Comparison of ENCODE assay signal across 8 cellular contexts in genomic region chr5:119355636-119356383, GRCh38. TPM values are rescaled to one million over a fixed set of nuclear protein-coding genes. Genes with fewer than 3 reads are reported as not detected.
DNase-seq lines count a peak whose midpoint lies in the region; ATAC-seq and TF ChIP-seq lines count a peak whose summit lies in the region.

Gene TNFAIP8 (plus strand): TSS chr5:119356019. CDS start chr5:119356091, 72 bp downstream.

- H3K4me3 ChIP-seq in OCI-LY1 (ENCODE audit: low read depth, low read length, poor library complexity, severe bottlenecking) (peak within 1 kb of the TSS; percentile 80), thymus (ENCODE audit: low read length) (peak within 1 kb of the TSS; percentile 47)

- H3K36me3 ChIP-seq in OCI-LY1 (ENCODE audit: insufficient read depth, low read length) = peaks cover 1% of the 10 kb centered on the region; the same call in 1 of the 2 replicates
- H3K36me3 ChIP-seq in thymus (ENCODE audit: control insufficient read depth, insufficient read depth) = no peaks in the 10 kb centered on the region

- no peak for TF ChIP-seq CTCF in OCI-LY1 (IDR thresholded peaks at IDR 0.05; ENCODE audit: low read length)

- ATAC-seq in GM18498 (IDR thresholded peaks at IDR 0.05; ENCODE audit: unreplicated experiment) (peak; percentile 55), HG02759 (IDR thresholded peaks at IDR 0.05; ENCODE audit: unreplicated experiment) (peak; percentile 67)

- 0 out of 2 replicates have a peak, but pooled peaks cover 6% of the 10 kb centered on the region for H3F3A ChIP-seq in OCI-LY1 (ENCODE audit: insufficient read depth, low read length)

- peak within 1 kb of the TSS; percentile 87 for H3K9ac ChIP-seq in OCI-LY1 (ENCODE audit: low read length)

- H3K9me2 ChIP-seq in OCI-LY1 (ENCODE audit: low read depth, low read length) = no peaks in the 10 kb centered on the region

- H3K79me2 ChIP-seq in OCI-LY1 (ENCODE audit: insufficient read depth, low read length) = peaks cover 81% of the 10 kb centered on the region

- DNase-seq in activated gamma-delta T cell treated with Interleukin-2 at 50 U/mL for 16 hours (peak; percentile 25), glomerular endothelial cell (ENCODE audit: extremely low read depth, low read depth, low spot score) (no peak), occipital lobe (lab: John Stamatoyannopoulos, UW) (peak; percentile 9), NCI-H2107 treated with DMSO at 0.1 percent for 48 hours (lab: John Stamatoyannopoulos, UW; ENCODE audit: unreplicated experiment) (no peak)

- H3K4me1 ChIP-seq in OCI-LY1 (ENCODE audit: insufficient read depth, low read length, severe bottlenecking) = peaks cover 94% of the 10 kb centered on the region
- peaks cover 23% of the 10 kb centered on the region for H3K4me1 ChIP-seq in thymus (ENCODE audit: control insufficient read depth, insufficient read depth, low read length)

- H3K27me3 ChIP-seq in OCI-LY1 (ENCODE audit: insufficient read depth, low read length) (no peaks in the 10 kb centered on the region), thymus (ENCODE audit: control insufficient read depth, insufficient read depth) (no peaks in the 10 kb centered on the region)

- WGBS in thymus = 8% methylated on average over 55 of the region's 55 CpGs

- H2AFZ ChIP-seq in OCI-LY1 (ENCODE audit: low read length) = no peak within 1 kb of the TSS

- H3K9me3 ChIP-seq in OCI-LY1 (ENCODE audit: low read length) = no peaks in the 10 kb centered on the region
- no peaks in the 10 kb centered on the region for H3K9me3 ChIP-seq in thymus (ENCODE audit: control insufficient read depth)

- H4K20me1 ChIP-seq in OCI-LY1 (ENCODE audit: insufficient read depth, low read length) = no peaks in the 10 kb centered on the region

- H3K4me2 ChIP-seq in OCI-LY1 (ENCODE audit: low read length) = peak within 1 kb of the TSS; percentile 90

- H3K27ac ChIP-seq in OCI-LY1 (ENCODE audit: low read depth, low read length, poor library complexity, severe bottlenecking) = peak within 1 kb of the TSS; percentile 97
- peak within 1 kb of the TSS; percentile 72 for H3K27ac ChIP-seq in thymus (ENCODE audit: low read depth)

RNA-seq across cellular contexts. Expression of gene TNFAIP8, which starts in this region (rescaled TPM):
- total RNA-seq in glomerular endothelial cell (15.3 TPM in 2 replicates), occipital lobe (5.0 TPM)
- 94.1 TPM for polyA plus RNA-seq in thymus

Comparison
In these comparisons a context has a peak if more than half of its experiments do, and no peak if none do; other contexts are left out.
1. DNase-seq: peak in activated gamma-delta T cell treated with Interleukin-2 at 50 U/mL for 16 hours (single experiment) and occipital lobe (single experiment); none in glomerular endothelial cell (single experiment) and NCI-H2107 treated with DMSO at 0.1 percent for 48 hours (single experiment).